In the genomic region with DNA sequence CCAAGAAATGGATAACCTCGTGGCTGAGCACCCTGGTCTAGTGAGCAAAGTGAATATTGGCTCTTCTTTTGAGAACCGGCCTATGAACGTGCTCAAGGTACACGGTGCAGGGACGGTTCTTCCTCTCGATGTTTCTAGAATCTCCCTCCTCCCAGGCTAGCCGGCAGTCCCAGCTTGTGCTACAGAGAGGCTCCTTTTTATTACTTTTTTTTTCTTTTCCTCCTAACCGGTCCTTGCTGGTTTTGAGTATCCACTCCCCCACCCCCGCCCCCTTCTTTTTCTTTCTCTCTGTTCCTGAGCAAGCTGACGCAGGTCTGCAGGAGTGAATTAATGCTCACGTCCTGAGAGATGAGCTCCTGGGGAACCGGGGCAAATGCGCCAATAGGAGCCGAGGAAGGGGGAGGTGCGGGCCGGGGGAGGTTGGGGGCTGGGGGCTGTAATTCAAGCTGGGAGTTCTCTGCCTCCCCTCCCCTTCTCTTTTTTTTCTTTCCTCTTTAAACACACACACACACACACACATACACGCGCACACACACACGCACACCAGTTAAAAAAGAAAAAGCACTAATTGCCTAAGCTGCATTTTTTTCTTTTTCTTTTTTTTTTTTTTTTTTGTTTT, we compare ENCODE assay signal across 8 cellular contexts.
DNase-seq lines count a peak whose midpoint lies in the region; ATAC-seq and TF ChIP-seq lines count a peak whose summit lies in the region.

No MANE protein-coding gene starts in this region.

- H3K9me3 ChIP-seq in tibial artery: no peaks in the 10 kb centered on the region

- ATAC-seq in GM18870 (IDR thresholded peaks at IDR 0.05; ENCODE audit: unreplicated experiment) (no peak), GM18873 (IDR thresholded peaks at IDR 0.05; ENCODE audit: low FRiP score, unreplicated experiment) (no peak), GM21423 (IDR thresholded peaks at IDR 0.05; ENCODE audit: unreplicated experiment) (no peak)

- TF ChIP-seq CTCF in tibial artery (IDR thresholded peaks at IDR 0.05): no peak

- H3K4me3 ChIP-seq in tibial artery: peak overlapping the region; percentile 29 to 45

- peak overlapping the region in 1 of 2 donors; percentile 61 for H3K27ac ChIP-seq in tibial artery

- DNase-seq in DMS 273 (lab: John Stamatoyannopoulos, UW; ENCODE audit: unreplicated experiment) (peak; percentile 99), NCI-H1694 (lab: John Stamatoyannopoulos, UW) (peak; percentile 95), amygdala (lab: John Stamatoyannopoulos, UW) (peak in 29 of 56 donors; percentile 6 to 79 (median 32)), islet precursor cell (peak; percentile 97), tibial artery (no peak)

- H3K27me3 ChIP-seq in tibial artery: no peaks in the 10 kb centered on the region

- H3K36me3 ChIP-seq in tibial artery: no peaks in the 10 kb centered on the region

- H3K4me1 ChIP-seq in tibial artery: peaks cover 0 to 47% (median 20%) of the 10 kb centered on the region in 4 donors

- intact Hi-C loops in tibial artery (cut with DNase I; ENCODE audit: low total_unique reads): loop anchor here (10.0 kb wide), 2 partner anchors 122 to 392 kb away; a partner anchor contains a TSS

Comparison
In these comparisons a context has a peak if more than half of its experiments do, and no peak if none do; other contexts are left out.
1. DNase-seq: peak in DMS 273 (single experiment), NCI-H1694 (single experiment), amygdala (29 of 56) and islet precursor cell (single experiment); none in tibial artery (0 of 2).